Comparison of ENCODE assay signal across 21 cellular contexts in genomic region chr15:68061578-68061977, GRCh38. TPM values are rescaled to one million over a fixed set of nuclear protein-coding genes. Genes with fewer than 3 reads are reported as not detected.
A peak's percentile ranks its signal among the peaks of the same experiment; 100 is the strongest.
DNase-seq lines count a peak whose midpoint lies in the region; ATAC-seq and TF ChIP-seq lines count a peak whose summit lies in the region.
"Had no signal": no experiment of that assay in that cellular context is flagged by ENCODE, and none has a peak within 500 bp of the region (broad histone marks: within the 10 kb centered on the region; RNA-seq: fewer than 3 reads in every experiment).

No MANE protein-coding gene starts in this region.

- CTCF ChIA-PET in activated CD4-positive, alpha-beta memory T cell treated with anti-CD3 and anti-CD28 coated beads for 36 hours (lab: Charles Lee): no interaction called here

- H3K9me3 ChIP-seq in T-helper 17 cell (ENCODE audit: control insufficient read depth, low read length, poor library complexity, severe bottlenecking) (no peaks in the 10 kb centered on the region), neutrophil (no peaks in the 10 kb centered on the region), heart right ventricle (no peaks in the 10 kb centered on the region)
- H3K9me3 ChIP-seq: MG63 had no signal

- no peak for ATAC-seq in T-helper 17 cell
- no peak for ATAC-seq in heart right ventricle

- intact Hi-C loops in activated CD4-positive, alpha-beta memory T cell treated with anti-CD3 and anti-CD28 coated beads for 36 hours (cut with micrococcal nuclease): no loop called here
- intact Hi-C loops in heart right ventricle (cut with DNase I): loop anchor here in 1 of 10 donors (5.0 kb wide), 1 partner anchor 199 kb away; no protein-coding TSS in a partner anchor

- H3K4me1 Mint-ChIP-seq in activated T-cell treated with anti-CD3 and anti-CD28 coated beads, Interleukin-2, amount 50 U/mL, for 24 hours (ENCODE audit: low read depth): peaks cover 71% of the 10 kb centered on the region
- peaks cover 36% of the 10 kb centered on the region for H3K4me1 Mint-ChIP-seq in T-helper 17 cell
- peaks cover 40% of the 10 kb centered on the region for H3K4me1 Mint-ChIP-seq in mesothelial cell of epicardium
- peaks cover 56% of the 10 kb centered on the region for H3K4me1 Mint-ChIP-seq in activated CD4-positive, alpha-beta memory T cell treated with anti-CD3 and anti-CD28 coated beads for 36 hours (ENCODE audit: low read depth)

- H3K36me3 Mint-ChIP-seq in activated T-cell treated with anti-CD3 and anti-CD28 coated beads, Interleukin-2, amount 50 U/mL, for 24 hours (ENCODE audit: low read depth): peaks cover 29% of the 10 kb centered on the region
- H3K36me3 Mint-ChIP-seq in T-helper 17 cell (ENCODE audit: low read depth): no peaks in the 10 kb centered on the region
- H3K36me3 Mint-ChIP-seq in mesothelial cell of epicardium: peaks cover 5% of the 10 kb centered on the region
- H3K36me3 Mint-ChIP-seq in activated CD4-positive, alpha-beta memory T cell treated with anti-CD3 and anti-CD28 coated beads for 36 hours: peaks cover 4% of the 10 kb centered on the region

- POLR2A ChIA-PET in activated CD4-positive, alpha-beta memory T cell treated with anti-CD3 and anti-CD28 coated beads for 36 hours (lab: Charles Lee): no interaction called here

- H3K36me3 ChIP-seq in neutrophil (peaks cover 9% of the 10 kb centered on the region), heart right ventricle (peaks cover 0 to 7% (median 0%) of the 10 kb centered on the region in 9 donors)

- TF ChIP-seq CTCF in mesothelial cell of epicardium (IDR thresholded peaks at IDR 0.05; ENCODE audit: unreplicated experiment) (no peak), neutrophil (IDR thresholded peaks at IDR 0.05) (no peak), heart right ventricle (IDR thresholded peaks at IDR 0.05) (no peak)

- no peak overlapping the region for H3K4me3 Mint-ChIP-seq in activated T-cell treated with anti-CD3 and anti-CD28 coated beads, Interleukin-2, amount 50 U/mL, for 24 hours
- H3K4me3 Mint-ChIP-seq in T-helper 17 cell (peak overlapping the region; percentile 45), mesothelial cell of epicardium (no peak overlapping the region)
- no peak overlapping the region for H3K4me3 Mint-ChIP-seq in activated CD4-positive, alpha-beta memory T cell treated with anti-CD3 and anti-CD28 coated beads for 36 hours

- peaks cover 37 to 63% of the 10 kb centered on the region in 2 experiments for H3K4me1 ChIP-seq in neutrophil (ENCODE audit: control insufficient read depth in 1 of 2, insufficient read depth in 1 of 2, low read depth in 1 of 2, low read length in 1 of 2)
- H3K4me1 ChIP-seq in heart right ventricle: peaks cover 0 to 66% (median 45%) of the 10 kb centered on the region in 9 donors

- WGBS in heart right ventricle, 2 donors: 82% methylated on average over 5 of the region's 5 CpGs

- H3K27ac Mint-ChIP-seq in activated T-cell treated with anti-CD3 and anti-CD28 coated beads, Interleukin-2, amount 50 U/mL, for 24 hours: peak overlapping the region; percentile 2
- H3K27ac Mint-ChIP-seq in T-helper 17 cell (no peak overlapping the region), mesothelial cell of epicardium (peak overlapping the region; percentile 33)
- no peak overlapping the region for H3K27ac Mint-ChIP-seq in activated CD4-positive, alpha-beta memory T cell treated with anti-CD3 and anti-CD28 coated beads for 36 hours

- H3K27me3 ChIP-seq in neutrophil (no peaks in the 10 kb centered on the region), heart right ventricle (no peaks in the 10 kb centered on the region)
- H3K27me3 ChIP-seq: BLaER1 treated with 17β-estradiol and CSF1 and Interleukin-3, amounts not matched to agents 10 nM and 100 nM; MG63 had no signal

- H3K27me3 Mint-ChIP-seq in activated T-cell treated with anti-CD3 and anti-CD28 coated beads, Interleukin-2, amount 50 U/mL, for 24 hours: no peaks in the 10 kb centered on the region
- H3K27me3 Mint-ChIP-seq in T-helper 17 cell: no peaks in the 10 kb centered on the region
- no peaks in the 10 kb centered on the region for H3K27me3 Mint-ChIP-seq in mesothelial cell of epicardium (ENCODE audit: low read depth)
- H3K27me3 Mint-ChIP-seq in activated CD4-positive, alpha-beta memory T cell treated with anti-CD3 and anti-CD28 coated beads for 36 hours: no peaks in the 10 kb centered on the region

- H3K9me3 Mint-ChIP-seq in activated T-cell treated with anti-CD3 and anti-CD28 coated beads, Interleukin-2, amount 50 U/mL, for 24 hours: no peaks in the 10 kb centered on the region
- H3K9me3 Mint-ChIP-seq in mesothelial cell of epicardium: no peaks in the 10 kb centered on the region
- H3K9me3 Mint-ChIP-seq in activated CD4-positive, alpha-beta memory T cell treated with anti-CD3 and anti-CD28 coated beads for 36 hours: no peaks in the 10 kb centered on the region

- no peak overlapping the region for H3K4me3 ChIP-seq in neutrophil (ENCODE audit: low read depth in 1 of 2, low read length in 1 of 2)
- no peak overlapping the region for H3K4me3 ChIP-seq in heart right ventricle
- H3K4me3 ChIP-seq: BLaER1 treated with 17β-estradiol and CSF1 and Interleukin-3, amounts not matched to agents 10 nM and 100 nM; MG63 had no signal

- DNase-seq in activated T-cell treated with anti-CD3 and anti-CD28 coated beads, Interleukin-2, amount 50 U/mL, for 24 hours: no peak
- no peak for DNase-seq in activated T-cell treated with anti-CD3 and anti-CD28 coated beads, Interleukin-2, amount 50 U/mL, for 48 hours
- DNase-seq in T-helper 17 cell (no peak), mesothelial cell of epicardium (ENCODE audit: low spot score in 2 of 2, unreplicated experiment in 2 of 2) (no peak), nucleus accumbens (lab: John Stamatoyannopoulos, UW) (no peak), heart right ventricle (no peak)
- no peak for DNase-seq in activated CD4-positive, alpha-beta memory T cell treated with anti-CD3 and anti-CD28 coated beads for 36 hours
- DNase-seq: 8988T; Calu3; DMS79; KG1; MG63; NCI-H1092 treated with DMSO at 0.1 percent for 48 hours; NCI-H1694; NCI-H2107; NCI-H345; NCI-H526 treated with DMSO at 0.1 percent for 48 hours; NK-92 treated with Interleukin-12 subunit alpha and Interleukin-12 subunit beta, amount 100 ng/mL, for 24 hours; OCI-M1 had no signal

- H3K27ac ChIP-seq in neutrophil (peak overlapping the region; percentile 51), heart right ventricle (no peak overlapping the region)

RNA-seq across cellular contexts. Expression of gene PIAS1, which starts 7.5 kb away (rescaled TPM):
- total RNA-seq in T-helper 17 cell: 10 to 100 TPM; 76.7 to 81.9 TPM
- total RNA-seq in mesothelial cell of epicardium: 68.2 to 71.1 TPM (median 69.2 TPM) in 3 replicates
- 10 to 100 TPM; 29.4 to 30.9 TPM for total RNA-seq in activated CD4-positive, alpha-beta memory T cell treated with anti-CD3 and anti-CD28 coated beads for 36 hours
- 10 to 100 TPM; 23.5 to 37.9 (median 31.6) TPM for total RNA-seq in heart right ventricle
- 10 to 100 TPM in 1 of 2 donors, 1 to 10 TPM in 1; 5.8 to 11.7 TPM for polyA plus RNA-seq in heart right ventricle

Comparison
In these comparisons a context has a peak if more than half of its experiments do, and no peak if none do; other contexts are left out.
1. H3K27ac Mint-ChIP-seq: peak in activated T-cell treated with anti-CD3 and anti-CD28 coated beads, Interleukin-2, amount 50 U/mL, for 24 hours (single experiment) and mesothelial cell of epicardium (single experiment); none in T-helper 17 cell (single experiment) and activated CD4-positive, alpha-beta memory T cell treated with anti-CD3 and anti-CD28 coated beads for 36 hours (single experiment).